ENCODE assay signal across 9 cellular contexts in genomic region chr16:78002915-78003538, GRCh38. TPM values are rescaled to one million over a fixed set of nuclear protein-coding genes. Genes with fewer than 3 reads are reported as not detected.
DNase-seq lines count a peak whose midpoint lies in the region; ATAC-seq lines count a peak whose summit lies in the region.
"Had no signal": no experiment of that assay in that cellular context is flagged by ENCODE, and none has a peak within 500 bp of the region (broad histone marks: within the 10 kb centered on the region; RNA-seq: fewer than 3 reads in every experiment).

No MANE protein-coding gene starts in this region.

- peak overlapping the region in 1 of 8 donors; percentile 6 for H3K27ac Mint-ChIP-seq in CD8-positive, alpha-beta memory T cell
- H3K27ac Mint-ChIP-seq: activated naive CD4-positive, alpha-beta T cell treated with anti-CD3 and anti-CD28 coated beads, Interleukin-2, amount 50 U/mL, for 24 hours had no signal

- no peaks in the 10 kb centered on the region for H3K4me1 Mint-ChIP-seq in CD8-positive, alpha-beta memory T cell
- H3K4me1 Mint-ChIP-seq: activated naive CD4-positive, alpha-beta T cell treated with anti-CD3 and anti-CD28 coated beads, Interleukin-2, amount 50 U/mL, for 24 hours had no signal

- H3K9me3 ChIP-seq in CD8-positive, alpha-beta memory T cell (ENCODE audit: low read length) = no peaks in the 10 kb centered on the region

- H3K36me3 ChIP-seq in CD8-positive, alpha-beta memory T cell (ENCODE audit: insufficient read depth, low read length) = no peaks in the 10 kb centered on the region

- DNase-seq in CD8-positive, alpha-beta memory T cell = peak; percentile 25 to 63 (median 27)
- DNase-seq in NCI-H526 (lab: John Stamatoyannopoulos, UW) (peak; percentile 76 to 85), medulla oblongata (ENCODE audit: extremely low spot score) (peak; percentile 78)
- DNase-seq in activated CD4-positive, alpha-beta T cell treated with anti-CD3 and anti-CD28 coated beads, Interleukin-2, amount 50 U/mL, for 1 hour = peak; percentile 49
- peak; percentile 17 for DNase-seq in effector CD8-positive, alpha-beta T cell (lab: John Stamatoyannopoulos, UW)
- peak; percentile 22 for DNase-seq in stimulated activated CD8-positive, alpha-beta memory T cell treated with anti-CD3 and anti-CD28 coated beads, Interleukin-15, amount 100 ng/mL, for 1 hour (ENCODE audit: low read depth)

- POLR2A ChIA-PET in CD8-positive, alpha-beta memory T cell (lab: Charles Lee) = interaction anchor here (1.0 kb wide), 1 partner anchor 96 kb away, joined by 3 read pairs; the partner anchor contains the start of gene WWOX

- H3K4me3 Mint-ChIP-seq in CD8-positive, alpha-beta memory T cell = peak overlapping the region in 1 of 7 donors; percentile 6
- H3K4me3 Mint-ChIP-seq: activated naive CD4-positive, alpha-beta T cell treated with anti-CD3 and anti-CD28 coated beads, Interleukin-2, amount 50 U/mL, for 24 hours had no signal

- H3K4me1 ChIP-seq in CD8-positive, alpha-beta memory T cell (ENCODE audit: insufficient read depth, low read length) = no peaks in the 10 kb centered on the region

- ATAC-seq in GM19397 (IDR thresholded peaks at IDR 0.05; ENCODE audit: unreplicated experiment) (peak; percentile 94), HG03460 (IDR thresholded peaks at IDR 0.05; ENCODE audit: unreplicated experiment) (peak; percentile 99)

- H3K27me3 Mint-ChIP-seq in CD8-positive, alpha-beta memory T cell = peaks cover 5 to 19% of the 10 kb centered on the region in 2 donors
- H3K27me3 Mint-ChIP-seq: activated naive CD4-positive, alpha-beta T cell treated with anti-CD3 and anti-CD28 coated beads, Interleukin-2, amount 50 U/mL, for 24 hours had no signal

- H3K4me3 ChIP-seq in CD8-positive, alpha-beta memory T cell (ENCODE audit: low read length) = no peak overlapping the region

- CTCF ChIA-PET in CD8-positive, alpha-beta memory T cell (lab: Charles Lee) = interaction anchor here (0.7 to 2.0 kb wide), 11 partner anchors 8 to 332 kb away, joined by 3 to 10 read pairs (median 4); partner anchors contain the start of gene WWOX

- no peaks in the 10 kb centered on the region for H3K27me3 ChIP-seq in CD8-positive, alpha-beta memory T cell (ENCODE audit: insufficient read depth, low read length, poor library complexity, severe bottlenecking)

- no peaks in the 10 kb centered on the region for H3K36me3 Mint-ChIP-seq in CD8-positive, alpha-beta memory T cell
- H3K36me3 Mint-ChIP-seq: activated naive CD4-positive, alpha-beta T cell treated with anti-CD3 and anti-CD28 coated beads, Interleukin-2, amount 50 U/mL, for 24 hours had no signal

- H3K9me3 Mint-ChIP-seq in CD8-positive, alpha-beta memory T cell = no peaks in the 10 kb centered on the region
- H3K9me3 Mint-ChIP-seq: activated naive CD4-positive, alpha-beta T cell treated with anti-CD3 and anti-CD28 coated beads, Interleukin-2, amount 50 U/mL, for 24 hours had no signal

- no peak overlapping the region for H3K27ac ChIP-seq in CD8-positive, alpha-beta memory T cell (ENCODE audit: low read depth, low read length)

RNA-seq across cellular contexts. Expression of gene CLEC3A, which starts 19.3 kb away (rescaled TPM):
- not detected for total RNA-seq in CD8-positive, alpha-beta memory T cell
- polyA plus RNA-seq in CD8-positive, alpha-beta memory T cell = not detected

Comparison
In these comparisons a context has a peak if more than half of its experiments do, and no peak if none do; other contexts are left out.
1. DNase-seq: peak in every context shown above with its lines; median percentile 80 in NCI-H526; 78 in medulla oblongata; 49 in activated CD4-positive, alpha-beta T cell treated with anti-CD3 and anti-CD28 coated beads, Interleukin-2, amount 50 U/mL, for 1 hour; 27 in CD8-positive, alpha-beta memory T cell; 22 in stimulated activated CD8-positive, alpha-beta memory T cell treated with anti-CD3 and anti-CD28 coated beads, Interleukin-15, amount 100 ng/mL, for 1 hour; 17 in effector CD8-positive, alpha-beta T cell.